ENCODE assay signal across 13 cellular contexts in genomic region chr5:39104221-39104620, GRCh38. TPM values are rescaled to one million over a fixed set of nuclear protein-coding genes. Genes with fewer than 3 reads are reported as not detected.
A peak's percentile ranks its signal among the peaks of the same experiment; 100 is the strongest.
DNase-seq lines count a peak whose midpoint lies in the region; ATAC-seq, FAIRE-seq and TF ChIP-seq lines count a peak whose summit lies in the region.
"Had no signal": no experiment of that assay in that cellular context is flagged by ENCODE, and none has a peak within 500 bp of the region (broad histone marks: within the 10 kb centered on the region; RNA-seq: fewer than 3 reads in every experiment).

No MANE protein-coding gene starts in this region.

- H3F3A ChIP-seq in GM23338 (replicated peaks; ENCODE audit: low read depth), result no peaks in the 10 kb centered on the region

- H3K36me3 Mint-ChIP-seq in MCF 10A (ENCODE audit: insufficient read depth, unreplicated experiment) (no peaks in the 10 kb centered on the region), GM23338 (ENCODE audit: low read depth) (no peaks in the 10 kb centered on the region)
- H3K36me3 Mint-ChIP-seq in activated naive CD8-positive, alpha-beta T cell treated with anti-CD3 and anti-CD28 coated beads, Interleukin-2, amount 50 U/mL, for 24 hours (ENCODE audit: low read depth), result peaks cover 15% of the 10 kb centered on the region

- no peaks in the 10 kb centered on the region for H3K79me2 ChIP-seq in GM23338 (replicated peaks; ENCODE audit: insufficient read depth)

- no peaks in the 10 kb centered on the region for H4K20me1 ChIP-seq in GM23338 (replicated peaks; ENCODE audit: insufficient read depth)

- intact Hi-C loops in MCF 10A (cut with micrococcal nuclease) (no loop called here), breast epithelium (cut with DNase I; ENCODE audit: low total_unique reads) (no loop called here), posterior vena cava (cut with DNase I) (no loop called here)

- TF ChIP-seq CTCF in MCF 10A (IDR thresholded peaks at IDR 0.05; ENCODE audit: unreplicated experiment), result no peak
- no peak for TF ChIP-seq CTCF in breast epithelium (IDR thresholded peaks at IDR 0.05)
- no peak for TF ChIP-seq CTCF in GM23338 (conservative IDR thresholded peaks at IDR 0.05; ENCODE audit: low read depth in 2 of 2)
- TF ChIP-seq CTCF in D721Med (IDR thresholded peaks at IDR 0.05; ENCODE audit: insufficient read depth, missing control alignments), result no peak

- no peak for TF ChIP-seq POLR2A in breast epithelium (IDR thresholded peaks at IDR 0.05)

- no peak overlapping the region for H3K4me3 ChIP-seq in breast epithelium
- no peak overlapping the region for H3K4me3 ChIP-seq in GM23338
- H3K4me3 ChIP-seq: SK-N-MC had no signal

- no peak overlapping the region for H3K4me2 ChIP-seq in GM23338

- DNase-seq in MCF 10A (ENCODE audit: unreplicated experiment) (no peak), breast epithelium (ENCODE audit: low spot score in 2 of 2) (no peak), GM23338 (ENCODE audit: low spot score) (no peak), A172 (ENCODE audit: low spot score) (no peak), posterior vena cava (ENCODE audit: low spot score) (no peak), D721Med (ENCODE audit: insufficient read length, low spot score) (no peak)
- no peak for DNase-seq in activated naive CD8-positive, alpha-beta T cell treated with anti-CD3 and anti-CD28 coated beads, Interleukin-2, amount 50 U/mL, for 24 hours
- DNase-seq: GOT3, NCI-H1092 treated with DMSO at 0.1 percent for 48 hours, NCI-H1694 had no signal

- H3K9me2 ChIP-seq in GM23338 (ENCODE audit: insufficient read depth), result peaks cover 1% of the 10 kb centered on the region; the same call in 1 of the 2 replicates

- POLR2A ChIA-PET in MCF 10A (lab: Yijun Ruan, JAX), result interaction anchor here (0.6 to 8.3 kb wide), 4 partner anchors 9 to 258 kb away, joined by 3 to 106 read pairs (median 3); partner anchors contain the start of gene RICTOR

- H3K4me1 Mint-ChIP-seq in MCF 10A (ENCODE audit: insufficient read depth, unreplicated experiment) (peaks cover 48% of the 10 kb centered on the region), GM23338 (no peaks in the 10 kb centered on the region; the same call in 2 of the 3 replicates)
- H3K4me1 Mint-ChIP-seq in activated naive CD8-positive, alpha-beta T cell treated with anti-CD3 and anti-CD28 coated beads, Interleukin-2, amount 50 U/mL, for 24 hours, result peaks cover 31% of the 10 kb centered on the region

- FAIRE-seq in D721Med (lab: Jason Lieb, UNC), result no peak

- H3K27me3 ChIP-seq in breast epithelium, result no peaks in the 10 kb centered on the region
- no peaks in the 10 kb centered on the region for H3K27me3 ChIP-seq in GM23338 (ENCODE audit: insufficient read depth)

- no peak for ATAC-seq in GM23338
- ATAC-seq in activated naive CD8-positive, alpha-beta T cell treated with anti-CD3 and anti-CD28 coated beads, Interleukin-2, amount 50 U/mL, for 24 hours, result no peak
- ATAC-seq: Right ventricle myocardium inferior had no signal

- H3K4me1 ChIP-seq in breast epithelium, result no peaks in the 10 kb centered on the region
- no peaks in the 10 kb centered on the region for H3K4me1 ChIP-seq in GM23338 (ENCODE audit: insufficient read depth)

- no peak overlapping the region for H3K4me3 Mint-ChIP-seq in MCF 10A (ENCODE audit: unreplicated experiment)
- H3K4me3 Mint-ChIP-seq in GM23338, result no peak overlapping the region
- H3K4me3 Mint-ChIP-seq in activated naive CD8-positive, alpha-beta T cell treated with anti-CD3 and anti-CD28 coated beads, Interleukin-2, amount 50 U/mL, for 24 hours, result no peak overlapping the region

- no peaks in the 10 kb centered on the region for H3K9me3 Mint-ChIP-seq in MCF 10A (ENCODE audit: unreplicated experiment)
- H3K9me3 Mint-ChIP-seq in GM23338, result no peaks in the 10 kb centered on the region
- no peaks in the 10 kb centered on the region for H3K9me3 Mint-ChIP-seq in activated naive CD8-positive, alpha-beta T cell treated with anti-CD3 and anti-CD28 coated beads, Interleukin-2, amount 50 U/mL, for 24 hours

- no TSS peak for BruUV-seq in MCF 10A (replicated peaks; lab: Mats Ljungman, UMichigan)

- H3K27ac ChIP-seq in breast epithelium, result no peak overlapping the region
- H3K27ac ChIP-seq in GM23338 (ENCODE audit: low read depth), result no peak overlapping the region
- H3K27ac ChIP-seq: C4-2B, SK-N-MC had no signal

- no peaks in the 10 kb centered on the region for H3K9me3 ChIP-seq in breast epithelium

- peak overlapping the region; percentile 60 for H2AFZ ChIP-seq in GM23338

- CTCF ChIA-PET in MCF 10A (lab: Yijun Ruan, JAX), result interaction anchor here (0.6 to 2.1 kb wide), 8 partner anchors 8 to 187 kb away, joined by 3 to 6 read pairs (median 4); no protein-coding TSS in a partner anchor

- H3K36me3 ChIP-seq in breast epithelium, result no peaks in the 10 kb centered on the region
- no peaks in the 10 kb centered on the region for H3K36me3 ChIP-seq in GM23338 (ENCODE audit: insufficient read depth)

- H3K27me3 Mint-ChIP-seq in MCF 10A (ENCODE audit: insufficient read depth, unreplicated experiment) (no peaks in the 10 kb centered on the region), GM23338 (ENCODE audit: insufficient read depth, low read depth, poor library complexity) (peaks cover 6% of the 10 kb centered on the region)
- no peaks in the 10 kb centered on the region for H3K27me3 Mint-ChIP-seq in activated naive CD8-positive, alpha-beta T cell treated with anti-CD3 and anti-CD28 coated beads, Interleukin-2, amount 50 U/mL, for 24 hours

- H3K27ac Mint-ChIP-seq in MCF 10A (ENCODE audit: low read depth, unreplicated experiment), result peak overlapping the region; percentile 97
- H3K27ac Mint-ChIP-seq in GM23338, result no peak overlapping the region
- peak overlapping the region; percentile 32 for H3K27ac Mint-ChIP-seq in activated naive CD8-positive, alpha-beta T cell treated with anti-CD3 and anti-CD28 coated beads, Interleukin-2, amount 50 U/mL, for 24 hours

TF ChIP-seq in GM23338, 12 proteins besides CTCF, POLR2A, EP300 and RAD21 (continues in another document):
- TF ChIP-seq, protein P1, sequence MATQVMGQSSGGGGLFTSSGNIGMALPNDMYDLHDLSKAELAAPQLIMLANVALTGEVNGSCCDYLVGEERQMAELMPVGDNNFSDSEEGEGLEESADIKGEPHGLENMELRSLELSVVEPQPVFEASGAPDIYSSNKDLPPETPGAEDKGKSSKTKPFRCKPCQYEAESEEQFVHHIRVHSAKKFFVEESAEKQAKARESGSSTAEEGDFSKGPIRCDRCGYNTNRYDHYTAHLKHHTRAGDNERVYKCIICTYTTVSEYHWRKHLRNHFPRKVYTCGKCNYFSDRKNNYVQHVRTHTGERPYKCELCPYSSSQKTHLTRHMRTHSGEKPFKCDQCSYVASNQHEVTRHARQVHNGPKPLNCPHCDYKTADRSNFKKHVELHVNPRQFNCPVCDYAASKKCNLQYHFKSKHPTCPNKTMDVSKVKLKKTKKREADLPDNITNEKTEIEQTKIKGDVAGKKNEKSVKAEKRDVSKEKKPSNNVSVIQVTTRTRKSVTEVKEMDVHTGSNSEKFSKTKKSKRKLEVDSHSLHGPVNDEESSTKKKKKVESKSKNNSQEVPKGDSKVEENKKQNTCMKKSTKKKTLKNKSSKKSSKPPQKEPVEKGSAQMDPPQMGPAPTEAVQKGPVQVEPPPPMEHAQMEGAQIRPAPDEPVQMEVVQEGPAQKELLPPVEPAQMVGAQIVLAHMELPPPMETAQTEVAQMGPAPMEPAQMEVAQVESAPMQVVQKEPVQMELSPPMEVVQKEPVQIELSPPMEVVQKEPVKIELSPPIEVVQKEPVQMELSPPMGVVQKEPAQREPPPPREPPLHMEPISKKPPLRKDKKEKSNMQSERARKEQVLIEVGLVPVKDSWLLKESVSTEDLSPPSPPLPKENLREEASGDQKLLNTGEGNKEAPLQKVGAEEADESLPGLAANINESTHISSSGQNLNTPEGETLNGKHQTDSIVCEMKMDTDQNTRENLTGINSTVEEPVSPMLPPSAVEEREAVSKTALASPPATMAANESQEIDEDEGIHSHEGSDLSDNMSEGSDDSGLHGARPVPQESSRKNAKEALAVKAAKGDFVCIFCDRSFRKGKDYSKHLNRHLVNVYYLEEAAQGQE (IDR thresholded peaks at IDR 0.05; ENCODE audit: unreplicated experiment), result no peak
- TF ChIP-seq JUNB (IDR thresholded peaks at IDR 0.05; ENCODE audit: unreplicated experiment) (no peak), ZNF114 (CRISPR knock-in tag; IDR thresholded peaks at IDR 0.05) (no peak), POLR2AphosphoS5 (IDR thresholded peaks at IDR 0.05; ENCODE audit: low read depth) (no peak)

RNA-seq across cellular contexts. Expression of gene RICTOR, which starts 30.0 kb away (rescaled TPM):
- total RNA-seq in MCF 10A (2022) (24.8 and 25.7 TPM in 2 replicates), breast epithelium (10 to 100 TPM; 39.0 to 79.2 (median 58.7) TPM), posterior vena cava (10 to 100 TPM; 37.0 to 50.1 TPM)
- 27.4 and 30.2 TPM in 2 replicates for total RNA-seq in GM23338 (2014; rRNA removed; shearing (Covaris generic))
- polyA plus RNA-seq in GM23338 (2016; fragmentation: Nextera tagmentation; extraction: Ambion mirVana), result 7.0 and 9.9 TPM in 2 replicates
- 18.7 and 21.0 TPM in 2 replicates for total RNA-seq in A172 (2014; rRNA removed; shearing (Covaris generic))
